7 cellular contexts compared by ENCODE assay signal in genomic region chr12:75724307-75724706, GRCh38.
DNase-seq lines count a peak whose midpoint lies in the region; ATAC-seq, FAIRE-seq and TF ChIP-seq lines count a peak whose summit lies in the region.
"Not testable (repeated sequence)": the region's sequence is repeated elsewhere in the genome, so short reads cannot be mapped to it uniquely, and the experiment has no call there.

No MANE protein-coding gene starts in this region.

- H3K27ac Mint-ChIP-seq in HFFc6 (peak overlapping the region; percentile 89), astrocyte (ENCODE audit: unreplicated experiment) (peak overlapping the region; percentile 92)

- H3K79me2 ChIP-seq in astrocyte (ENCODE audit: insufficient read depth, low read length); endothelial cell of umbilical vein (ENCODE audit: control insufficient read depth, insufficient read depth, low read length): not testable (repeated sequence)

- TF ChIP-seq EP300 in transverse colon (IDR thresholded peaks at IDR 0.05; ENCODE audit: low read depth): not testable (repeated sequence)

- H3K27me3 Mint-ChIP-seq in HFFc6 (ENCODE audit: insufficient read depth); astrocyte (ENCODE audit: low read depth, unreplicated experiment): not testable (repeated sequence)

- intact Hi-C loops in endothelial cell of umbilical vein (cut with micrococcal nuclease) (loop anchor here (2.0 to 10.0 kb wide), 4 partner anchors 56 to 730 kb away; no protein-coding TSS in a partner anchor), heart left ventricle (cut with DNase I) (loop anchor here in 7 of 10 donors (5.0 to 10.0 kb wide), 4 partner anchors 160 to 310 kb away; partner anchors contain the start of gene PHLDA1 (in 5 of the 7))
- intact Hi-C loops in transverse colon (cut with DNase I; ENCODE audit: low total_unique reads): not testable (repeated sequence)

- POLR2A ChIA-PET in endothelial cell of umbilical vein (lab: Charles Lee): interaction anchor here (1.6 kb wide), 1 partner anchor 307 kb away, joined by 6 read pairs; the partner anchor contains the start of gene PHLDA1

- H3K27ac ChIP-seq in astrocyte (ENCODE audit: low read depth, low read length): peak overlapping the region; percentile 68
- peak overlapping the region; percentile 88 for H3K27ac ChIP-seq in endothelial cell of umbilical vein (ENCODE audit: insufficient read depth, low read depth, low read length)
- H3K27ac ChIP-seq in heart left ventricle: peak overlapping the region in 11 of 12 donors; percentile 24 to 80 (median 64)
- H3K27ac ChIP-seq in mesodermal cell (ENCODE audit: low read depth, low read length, severe bottlenecking): peak overlapping the region; percentile 83
- peak overlapping the region; percentile 84 for H3K27ac ChIP-seq in rectal smooth muscle tissue (ENCODE audit: low read depth, low read length)
- H3K27ac ChIP-seq in transverse colon: peak overlapping the region; percentile 27 to 71 (median 48)

- BruUV-seq in endothelial cell of umbilical vein (replicated peaks; lab: Mats Ljungman, UMichigan): TSS peak; percentile 41

- H2AFZ ChIP-seq in astrocyte (ENCODE audit: low read depth, low read length); endothelial cell of umbilical vein (ENCODE audit: low read depth, low read length): not testable (repeated sequence)

- not testable (repeated sequence) for H3K27me3 ChIP-seq in astrocyte (ENCODE audit: insufficient read depth, low read length); endothelial cell of umbilical vein (ENCODE audit: control insufficient read depth in 2 of 2, insufficient read depth in 2 of 2, low read length in 2 of 2); heart left ventricle; rectal smooth muscle tissue (ENCODE audit: control insufficient read depth, insufficient read depth, low read length); transverse colon

- TF ChIP-seq POLR2A in endothelial cell of umbilical vein (IDR thresholded peaks at IDR 0.05; ENCODE audit: low read depth, low read length); heart left ventricle (IDR thresholded peaks at IDR 0.05); transverse colon (IDR thresholded peaks at IDR 0.05): not testable (repeated sequence)

- H3K9me3 ChIP-seq in astrocyte (ENCODE audit: insufficient read depth, low read depth, low read length); endothelial cell of umbilical vein (replicated peaks; ENCODE audit: control insufficient read depth, insufficient read depth, low read length); heart left ventricle; mesodermal cell (ENCODE audit: control insufficient read depth, low read length); transverse colon: not testable (repeated sequence)

- TF ChIP-seq CTCF in HFFc6 (IDR thresholded peaks at IDR 0.05); astrocyte (IDR thresholded peaks at IDR 0.05; ENCODE audit: insufficient read depth, low read depth, low read length); endothelial cell of umbilical vein (IDR thresholded peaks at IDR 0.05; ENCODE audit: extremely low read depth in 1 of 2, insufficient read depth in 1 of 2, low read depth in 1 of 2, low read length in 2 of 2); heart left ventricle (IDR thresholded peaks at IDR 0.05); transverse colon (IDR thresholded peaks at IDR 0.05): not testable (repeated sequence)

- not testable (repeated sequence) for H3K9me1 ChIP-seq in endothelial cell of umbilical vein (replicated peaks; ENCODE audit: control insufficient read depth, extremely low read depth, insufficient read depth, low read length)

- in situ Hi-C loops in transverse colon (cut with MboI; ENCODE audit: low pct_ligation_motif_present in 1 of 4, low pct_unique_long_range_greater_than_20kb in 1 of 4, low sequenced_read_pairs in 3 of 4): not testable (repeated sequence)

- not testable (repeated sequence) for FAIRE-seq in astrocyte (lab: Jason Lieb, UNC); endothelial cell of umbilical vein (lab: Jason Lieb, UNC)

- H3K4me2 ChIP-seq in astrocyte (ENCODE audit: low read length) (peak overlapping the region; percentile 69), endothelial cell of umbilical vein (ENCODE audit: insufficient read depth, low read length) (peak overlapping the region; percentile 66)

- not testable (repeated sequence) for H3K36me3 Mint-ChIP-seq in HFFc6 (ENCODE audit: low read depth); astrocyte (ENCODE audit: low read depth, unreplicated experiment)

- not testable (repeated sequence) for H3K9me3 Mint-ChIP-seq in HFFc6; astrocyte (ENCODE audit: unreplicated experiment)

- 83 to 90% (median 86%) methylated on average over 11 of the region's 11 CpGs for WGBS in heart left ventricle, 4 donors
- 96 to 97% methylated on average over 6 to 7 of the region's 11 CpGs for WGBS in mesodermal cell (ENCODE audit: insufficient coverage in 2 of 2), 2 experiments
- WGBS in transverse colon (ENCODE audit: low coverage in 1 of 2), 2 donors: 80 to 90% methylated on average over 3 to 11 of the region's 11 CpGs

- peak overlapping the region; percentile 77 for H3K4me3 Mint-ChIP-seq in HFFc6
- not testable (repeated sequence) for H3K4me3 Mint-ChIP-seq in astrocyte (ENCODE audit: unreplicated experiment)

- H4K20me1 ChIP-seq in astrocyte (ENCODE audit: insufficient read depth, low read length); endothelial cell of umbilical vein (replicated peaks; ENCODE audit: control insufficient read depth, extremely low read depth, insufficient read depth, low read length): not testable (repeated sequence)

- H3K4me1 ChIP-seq in astrocyte (ENCODE audit: insufficient read depth, low read length) (peaks cover 43% of the 10 kb centered on the region), endothelial cell of umbilical vein (ENCODE audit: control insufficient read depth, extremely low read depth, insufficient read depth, low read length) (peaks cover 46% of the 10 kb centered on the region), heart left ventricle (peaks cover 9 to 57% (median 42%) of the 10 kb centered on the region in 12 donors), mesodermal cell (ENCODE audit: control insufficient read depth, insufficient read depth, low read length, poor library complexity, severe bottlenecking) (peaks cover 37% of the 10 kb centered on the region), rectal smooth muscle tissue (ENCODE audit: control insufficient read depth, insufficient read depth, low read length) (peaks cover 41% of the 10 kb centered on the region), transverse colon (peaks cover 9 to 35% (median 17%) of the 10 kb centered on the region in 4 donors)

- CTCF ChIA-PET in endothelial cell of umbilical vein (lab: Charles Lee): interaction anchor here (1.0 to 1.8 kb wide), 8 partner anchors 10 to 307 kb away, joined by 3 to 8 read pairs (median 4); partner anchors contain the start of gene PHLDA1

- peaks cover 62% of the 10 kb centered on the region for H3K4me1 Mint-ChIP-seq in HFFc6 (ENCODE audit: low read depth)
- peaks cover 50% of the 10 kb centered on the region for H3K4me1 Mint-ChIP-seq in astrocyte (ENCODE audit: low read depth, unreplicated experiment)

- not testable (repeated sequence) for H3K36me3 ChIP-seq in astrocyte (ENCODE audit: insufficient read depth, low read length); endothelial cell of umbilical vein (ENCODE audit: control insufficient read depth in 2 of 2, extremely low read depth in 1 of 2, insufficient read depth in 2 of 2, low read length in 2 of 2); heart left ventricle; mesodermal cell (ENCODE audit: control insufficient read depth, insufficient read depth, low read length); rectal smooth muscle tissue (ENCODE audit: control insufficient read depth, insufficient read depth, low read length); transverse colon

- H3K9ac ChIP-seq in astrocyte (ENCODE audit: low read length): peak overlapping the region; percentile 25
- peak overlapping the region; percentile 66 for H3K9ac ChIP-seq in endothelial cell of umbilical vein (replicated peaks; ENCODE audit: extremely low read depth, insufficient read depth, low read length)
- not testable (repeated sequence) for H3K9ac ChIP-seq in rectal smooth muscle tissue (ENCODE audit: low read length)

- not testable (repeated sequence) for H3K4me3 ChIP-seq in astrocyte (ENCODE audit: insufficient read depth, low read depth, low read length); endothelial cell of umbilical vein (replicated peaks in 1 of 3; ENCODE audit: insufficient read depth in 1 of 3, low read depth in 1 of 3, low read length in 3 of 3); heart left ventricle; mesodermal cell (ENCODE audit: extremely low read depth, insufficient read depth, low read length, poor library complexity, severe bottlenecking); rectal smooth muscle tissue (ENCODE audit: low read length); transverse colon

- not testable (repeated sequence) for ATAC-seq in heart left ventricle

- not testable (repeated sequence) for DNase-seq in HFFc6; astrocyte (ENCODE audit: low read depth); endothelial cell of umbilical vein (ENCODE audit: low read depth, low spot score); heart left ventricle; transverse colon

- dilution Hi-C loops in endothelial cell of umbilical vein (cut with MboI; ENCODE audit: extremely low pct_ligation_motif_present, low sequenced_read_pairs): not testable (repeated sequence)
